9 cellular contexts compared by ENCODE assay signal in the genomic region with DNA sequence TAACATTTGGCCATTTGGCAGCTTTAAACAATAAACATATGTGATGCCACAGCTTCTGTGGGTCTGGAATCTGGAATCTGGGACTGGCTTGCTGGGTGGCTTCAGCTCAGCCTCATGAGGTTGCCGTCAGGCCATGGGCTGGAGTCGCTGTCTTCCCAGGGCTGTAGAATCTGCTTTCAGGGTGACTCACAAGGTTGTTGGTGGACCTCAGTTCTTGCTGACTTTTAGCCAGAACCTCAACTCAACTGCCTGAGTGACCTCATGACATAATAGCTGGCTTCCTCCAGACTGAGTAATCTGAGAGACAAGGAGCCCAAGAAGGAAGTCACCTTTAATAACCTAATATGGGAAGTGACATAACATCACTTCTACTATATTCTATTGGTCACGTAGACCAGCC. TPM values are rescaled to one million over a fixed set of nuclear protein-coding genes. Genes with fewer than 3 reads are reported as not detected.
A peak's percentile ranks its signal among the peaks of the same experiment; 100 is the strongest.
DNase-seq lines count a peak whose midpoint lies in the region; ATAC-seq and TF ChIP-seq lines count a peak whose summit lies in the region.
"Had no signal": no experiment of that assay in that cellular context is flagged by ENCODE, and none has a peak within 500 bp of the region (broad histone marks: within the 10 kb centered on the region; RNA-seq: fewer than 3 reads in every experiment).

No MANE protein-coding gene starts in this region.

- intact Hi-C loops in ascending aorta (cut with DNase I): no loop called here

- no peak for TF ChIP-seq CTCF in ascending aorta (IDR thresholded peaks at IDR 0.05)

- H3K4me1 ChIP-seq in ascending aorta: peaks cover 0 to 4% of the 10 kb centered on the region in 2 donors

- no peak overlapping the region for H3K27ac Mint-ChIP-seq in stimulated activated effector memory CD8-positive, alpha-beta T cell treated with anti-CD3 and anti-CD28 coated beads, Interleukin-12 subunit alpha, Interleukin-12 subunit beta, amount 100 ng/mL, for 72 hours

- H3K4me3 ChIP-seq in ascending aorta: no peak overlapping the region

- H3K4me3 Mint-ChIP-seq in stimulated activated effector memory CD8-positive, alpha-beta T cell treated with anti-CD3 and anti-CD28 coated beads, Interleukin-12 subunit alpha, Interleukin-12 subunit beta, amount 100 ng/mL, for 72 hours: no peak overlapping the region

- H3K36me3 ChIP-seq in ascending aorta: peaks cover 0 to 10% of the 10 kb centered on the region in 2 donors

- peak; percentile 28 for DNase-seq in DMS 273 (lab: John Stamatoyannopoulos, UW; ENCODE audit: unreplicated experiment)
- no peak for DNase-seq in DMS 273 treated with DMSO at 0.1 percent for 48 hours (lab: John Stamatoyannopoulos, UW)
- DNase-seq in fibroblast of the conjunctiva (ENCODE audit: low read depth): peak; percentile 55
- no peak for DNase-seq in stimulated activated effector memory CD8-positive, alpha-beta T cell treated with anti-CD3 and anti-CD28 coated beads, Interleukin-12 subunit alpha, Interleukin-12 subunit beta, amount 100 ng/mL, for 72 hours (ENCODE audit: low spot score in 2 of 2)
- DNase-seq in globus pallidus (ENCODE audit: low spot score): no peak
- no peak for DNase-seq in ascending aorta (ENCODE audit: low spot score in 2 of 2)
- DNase-seq in NCI-H146 treated with DMSO at 0.1 percent for 48 hours (lab: John Stamatoyannopoulos, UW; ENCODE audit: unreplicated experiment): no peak

- peaks cover 15% of the 10 kb centered on the region for H3K4me1 Mint-ChIP-seq in stimulated activated effector memory CD8-positive, alpha-beta T cell treated with anti-CD3 and anti-CD28 coated beads, Interleukin-12 subunit alpha, Interleukin-12 subunit beta, amount 100 ng/mL, for 72 hours

- peak; percentile 88 for ATAC-seq in SK-N-SH treated with all-trans-retinoic acid at 6 μM for 48 hours
- peak; percentile 28 for ATAC-seq in stimulated activated effector memory CD8-positive, alpha-beta T cell treated with anti-CD3 and anti-CD28 coated beads, Interleukin-12 subunit alpha, Interleukin-12 subunit beta, amount 100 ng/mL, for 72 hours

- no peaks in the 10 kb centered on the region for H3K9me3 ChIP-seq in ascending aorta

- H3K9me3 Mint-ChIP-seq in stimulated activated effector memory CD8-positive, alpha-beta T cell treated with anti-CD3 and anti-CD28 coated beads, Interleukin-12 subunit alpha, Interleukin-12 subunit beta, amount 100 ng/mL, for 72 hours: no peaks in the 10 kb centered on the region

- H3K27me3 ChIP-seq in ascending aorta: no peaks in the 10 kb centered on the region

- peaks cover 55% of the 10 kb centered on the region for H3K36me3 Mint-ChIP-seq in stimulated activated effector memory CD8-positive, alpha-beta T cell treated with anti-CD3 and anti-CD28 coated beads, Interleukin-12 subunit alpha, Interleukin-12 subunit beta, amount 100 ng/mL, for 72 hours

- H3K27ac ChIP-seq in ascending aorta: peak overlapping the region in 1 of 2 donors; percentile 31
- H3K27ac ChIP-seq: 22Rv1 had no signal

TF ChIP-seq in SK-N-SH treated with all-trans-retinoic acid at 6 μM for 48 hours, 23 proteins besides CTCF, POLR2A, EP300 and RAD21:
- TF ChIP-seq BACH2 (CRISPR knock-in tag; IDR thresholded peaks at IDR 0.05; ENCODE audit: borderline replicate concordance) (no peak), PPARA (CRISPR knock-in tag; IDR thresholded peaks at IDR 0.05; ENCODE audit: borderline replicate concordance) (no peak), OSR1 (CRISPR knock-in tag; IDR thresholded peaks at IDR 0.05) (0 out of 2 replicates have a peak, but pooled peaks have one; percentile 12), ZNF565 (CRISPR knock-in tag; conservative IDR thresholded peaks at IDR 0.05; ENCODE audit: low read depth) (no peak)
- TF ChIP-seq, protein P1, sequence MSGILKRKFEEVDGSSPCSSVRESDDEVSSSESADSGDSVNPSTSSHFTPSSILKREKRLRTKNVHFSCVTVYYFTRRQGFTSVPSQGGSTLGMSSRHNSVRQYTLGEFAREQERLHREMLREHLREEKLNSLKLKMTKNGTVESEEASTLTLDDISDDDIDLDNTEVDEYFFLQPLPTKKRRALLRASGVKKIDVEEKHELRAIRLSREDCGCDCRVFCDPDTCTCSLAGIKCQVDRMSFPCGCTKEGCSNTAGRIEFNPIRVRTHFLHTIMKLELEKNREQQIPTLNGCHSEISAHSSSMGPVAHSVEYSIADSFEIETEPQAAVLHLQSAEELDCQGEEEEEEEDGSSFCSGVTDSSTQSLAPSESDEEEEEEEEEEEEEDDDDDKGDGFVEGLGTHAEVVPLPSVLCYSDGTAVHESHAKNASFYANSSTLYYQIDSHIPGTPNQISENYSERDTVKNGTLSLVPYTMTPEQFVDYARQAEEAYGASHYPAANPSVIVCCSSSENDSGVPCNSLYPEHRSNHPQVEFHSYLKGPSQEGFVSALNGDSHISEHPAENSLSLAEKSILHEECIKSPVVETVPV (CRISPR knock-in tag; IDR thresholded peaks at IDR 0.05): no peak

RNA-seq across cellular contexts. Expression of a gene that starts 44.6 kb away (rescaled TPM):
- total RNA-seq in ascending aorta: 4.4 TPM

Comparison
In these comparisons a context has a peak if more than half of its experiments do, and no peak if none do; other contexts are left out.
1. DNase-seq: peak in DMS 273 (single experiment) and fibroblast of the conjunctiva (single experiment); none in DMS 273 treated with DMSO at 0.1 percent for 48 hours (single experiment), stimulated activated effector memory CD8-positive, alpha-beta T cell treated with anti-CD3 and anti-CD28 coated beads, Interleukin-12 subunit alpha, Interleukin-12 subunit beta, amount 100 ng/mL, for 72 hours (0 of 2), globus pallidus (single experiment), ascending aorta (0 of 2) and NCI-H146 treated with DMSO at 0.1 percent for 48 hours (single experiment).